ENCODE assay signal across 1 cellular context in the genomic region with DNA sequence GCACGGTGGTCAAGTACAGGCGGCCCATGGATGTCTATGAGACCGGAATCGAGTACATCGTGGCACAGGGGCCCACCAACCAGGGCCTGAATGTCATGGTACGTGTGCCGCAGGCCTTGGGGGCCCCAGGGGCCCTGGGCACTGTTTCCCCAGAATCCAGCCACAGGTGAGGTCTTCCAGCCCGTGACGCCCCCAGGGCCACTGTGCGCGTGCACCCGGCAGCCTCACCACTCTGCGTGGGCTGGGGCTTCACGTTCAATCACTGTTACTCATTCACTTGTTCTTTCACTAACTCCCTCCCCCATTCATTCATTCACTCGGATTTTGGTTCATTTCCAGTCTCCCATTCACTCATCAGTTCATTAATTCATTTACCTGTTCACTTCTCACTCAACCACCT.
TF ChIP-seq lines count a peak whose summit lies in the region.

No MANE protein-coding gene starts in this region.

TF ChIP-seq in WTC11, 78 proteins besides CTCF, POLR2A, EP300 and RAD21 (continued from another document):
- no peak for TF ChIP-seq PRDM15 (CRISPR knock-in tag; IDR thresholded peaks at IDR 0.05)
- TF ChIP-seq ZNF138 (CRISPR knock-in tag; conservative IDR thresholded peaks at IDR 0.05): no peak
- TF ChIP-seq OVOL2 (CRISPR knock-in tag; IDR thresholded peaks at IDR 0.05; ENCODE audit: borderline replicate concordance): no peak
- TF ChIP-seq MYBL2 (CRISPR knock-in tag; IDR thresholded peaks at IDR 0.05): no peak
- TF ChIP-seq HMGA2 (CRISPR knock-in tag; IDR thresholded peaks at IDR 0.05): no peak
- TF ChIP-seq CREB1 (CRISPR knock-in tag; IDR thresholded peaks at IDR 0.05): no peak
- no peak for TF ChIP-seq EMX1 (CRISPR knock-in tag; IDR thresholded peaks at IDR 0.05)
TF ChIP-seq in WTC11: peak in this region for 0.
